In genomic region chr6:11153447-11153846, GRCh38 we compare ENCODE assay signal across 25 cellular contexts. TPM values are rescaled to one million over a fixed set of nuclear protein-coding genes. Genes with fewer than 3 reads are reported as not detected.
DNase-seq lines count a peak whose midpoint lies in the region; ATAC-seq, FAIRE-seq and TF ChIP-seq lines count a peak whose summit lies in the region.
"Had no signal": no experiment of that assay in that cellular context is flagged by ENCODE, and none has a peak within 500 bp of the region (broad histone marks: within the 10 kb centered on the region; RNA-seq: fewer than 3 reads in every experiment).

No MANE protein-coding gene starts in this region.

- no peaks in the 10 kb centered on the region for H3K9me3 ChIP-seq in naive thymus-derived CD4-positive, alpha-beta T cell (ENCODE audit: control insufficient read depth in 2 of 3, low read length in 3 of 3)
- no peaks in the 10 kb centered on the region for H3K9me3 ChIP-seq in tibial artery
- H3K9me3 ChIP-seq: BE2C had no signal

- H3K27ac ChIP-seq in naive thymus-derived CD4-positive, alpha-beta T cell (ENCODE audit: low read depth, low read length) = no peak overlapping the region
- H3K27ac ChIP-seq in tibial artery = no peak overlapping the region
- H3K27ac ChIP-seq: 22Rv1, spleen had no signal

- no peaks in the 10 kb centered on the region for H3K27me3 ChIP-seq in naive thymus-derived CD4-positive, alpha-beta T cell (ENCODE audit: control insufficient read depth in 2 of 2, insufficient read depth in 2 of 2, low read length in 2 of 2)
- no peaks in the 10 kb centered on the region for H3K27me3 ChIP-seq in tibial artery
- H3K27me3 ChIP-seq: BE2C, spleen had no signal

- H3K4me1 Mint-ChIP-seq in T-helper 1 cell treated with Interleukin-12 subunit alpha and Interleukin-12 subunit beta and Interleukin-4 antibody, amounts not matched to agents 30 μg/mL and 1 μg/mL, for 36 hours (ENCODE audit: low read depth) = peaks cover 10% of the 10 kb centered on the region
- H3K4me1 Mint-ChIP-seq in activated naive CD8-positive, alpha-beta T cell treated with anti-CD3 and anti-CD28 coated beads for 36 hours = peaks cover 10% of the 10 kb centered on the region
- peaks cover 0 to 14% (median 7%) of the 10 kb centered on the region in 7 donors for H3K4me1 Mint-ChIP-seq in naive thymus-derived CD4-positive, alpha-beta T cell

- H3K4me3 ChIP-seq in naive thymus-derived CD4-positive, alpha-beta T cell (ENCODE audit: low read length) = peak overlapping the region; percentile 40
- H3K4me3 ChIP-seq in tibial artery = no peak overlapping the region
- H3K4me3 ChIP-seq: lung had no signal

- intact Hi-C loops in naive thymus-derived CD4-positive, alpha-beta T cell (cut with micrococcal nuclease) = no loop called here
- intact Hi-C loops in tibial artery (cut with DNase I; ENCODE audit: low total_unique reads) = no loop called here

- no peaks in the 10 kb centered on the region for H3K4me1 ChIP-seq in naive thymus-derived CD4-positive, alpha-beta T cell (ENCODE audit: control insufficient read depth in 2 of 2, insufficient read depth in 2 of 2, low read length in 2 of 2)
- H3K4me1 ChIP-seq in tibial artery = no peaks in the 10 kb centered on the region
- H3K4me1 ChIP-seq: BE2C, spleen had no signal

- H3K27ac Mint-ChIP-seq in T-helper 1 cell treated with Interleukin-12 subunit alpha and Interleukin-12 subunit beta and Interleukin-4 antibody, amounts not matched to agents 30 μg/mL and 1 μg/mL, for 36 hours = no peak overlapping the region
- peak overlapping the region; percentile 16 for H3K27ac Mint-ChIP-seq in activated naive CD8-positive, alpha-beta T cell treated with anti-CD3 and anti-CD28 coated beads for 36 hours
- H3K27ac Mint-ChIP-seq in naive thymus-derived CD4-positive, alpha-beta T cell = peak overlapping the region in 2 of 9 donors; percentile 35 to 47

- ATAC-seq in naive thymus-derived CD4-positive, alpha-beta T cell = no peak
- no peak for ATAC-seq in HG02840 (IDR thresholded peaks at IDR 0.05; ENCODE audit: low FRiP score, unreplicated experiment)

- FAIRE-seq in GM19239 (lab: Jason Lieb, UNC) = peak; percentile 14
- FAIRE-seq: GM12892 had no signal

- no peak for TF ChIP-seq CTCF in tibial artery (IDR thresholded peaks at IDR 0.05)

- CTCF ChIA-PET in naive thymus-derived CD4-positive, alpha-beta T cell (lab: Charles Lee) = no interaction called here

- POLR2A ChIA-PET in naive thymus-derived CD4-positive, alpha-beta T cell (lab: Charles Lee) = no interaction called here

- DNase-seq in T-helper 1 cell = no peak
- DNase-seq in GM19239 (ENCODE audit: insufficient read length, low spot score) = no peak
- no peak for DNase-seq in activated naive CD8-positive, alpha-beta T cell treated with anti-CD3 and anti-CD28 coated beads for 36 hours
- no peak for DNase-seq in naive thymus-derived CD4-positive, alpha-beta T cell
- DNase-seq in NCI-H510A (lab: John Stamatoyannopoulos, UW) = no peak
- no peak for DNase-seq in tibial artery
- DNase-seq: aorta; BE2C; cerebellar nuclear complex; DMS 273 treated with DMSO at 0.1 percent for 48 hours; effector memory CD4-positive, alpha-beta T cell; GDM1; NCI-H1436; NCI-H69; SHP77; spleen; stimulated activated CD8-positive, alpha-beta memory T cell treated with anti-CD3 and anti-CD28 coated beads, Interleukin-4, amount 100 ng/mL, for 48 hours had no signal

- H3K27me3 Mint-ChIP-seq in T-helper 1 cell treated with Interleukin-12 subunit alpha and Interleukin-12 subunit beta and Interleukin-4 antibody, amounts not matched to agents 30 μg/mL and 1 μg/mL, for 36 hours (ENCODE audit: low read depth) = peaks cover 26% of the 10 kb centered on the region
- H3K27me3 Mint-ChIP-seq in activated naive CD8-positive, alpha-beta T cell treated with anti-CD3 and anti-CD28 coated beads for 36 hours = peaks cover 15% of the 10 kb centered on the region
- peaks cover 5 to 13% (median 12%) of the 10 kb centered on the region in 5 donors for H3K27me3 Mint-ChIP-seq in naive thymus-derived CD4-positive, alpha-beta T cell

- H3K9me3 Mint-ChIP-seq in T-helper 1 cell treated with Interleukin-12 subunit alpha and Interleukin-12 subunit beta and Interleukin-4 antibody, amounts not matched to agents 30 μg/mL and 1 μg/mL, for 36 hours = no peaks in the 10 kb centered on the region
- no peaks in the 10 kb centered on the region for H3K9me3 Mint-ChIP-seq in activated naive CD8-positive, alpha-beta T cell treated with anti-CD3 and anti-CD28 coated beads for 36 hours
- peaks cover 0 to 2% (median 0%) of the 10 kb centered on the region in 11 donors for H3K9me3 Mint-ChIP-seq in naive thymus-derived CD4-positive, alpha-beta T cell

- H3K36me3 ChIP-seq in naive thymus-derived CD4-positive, alpha-beta T cell (ENCODE audit: control insufficient read depth in 2 of 3, insufficient read depth in 3 of 3, low read length in 3 of 3) = no peaks in the 10 kb centered on the region
- H3K36me3 ChIP-seq in tibial artery = no peaks in the 10 kb centered on the region
- H3K36me3 ChIP-seq: BE2C, spleen had no signal

- peak overlapping the region; percentile 85 for H3K4me3 Mint-ChIP-seq in T-helper 1 cell treated with Interleukin-12 subunit alpha and Interleukin-12 subunit beta and Interleukin-4 antibody, amounts not matched to agents 30 μg/mL and 1 μg/mL, for 36 hours
- H3K4me3 Mint-ChIP-seq in activated naive CD8-positive, alpha-beta T cell treated with anti-CD3 and anti-CD28 coated beads for 36 hours = peak overlapping the region; percentile 72
- peak overlapping the region; percentile 73 to 87 (median 80) for H3K4me3 Mint-ChIP-seq in naive thymus-derived CD4-positive, alpha-beta T cell

- H3K36me3 Mint-ChIP-seq in T-helper 1 cell treated with Interleukin-12 subunit alpha and Interleukin-12 subunit beta and Interleukin-4 antibody, amounts not matched to agents 30 μg/mL and 1 μg/mL, for 36 hours (ENCODE audit: low read depth) = no peaks in the 10 kb centered on the region
- H3K36me3 Mint-ChIP-seq in activated naive CD8-positive, alpha-beta T cell treated with anti-CD3 and anti-CD28 coated beads for 36 hours = peaks cover 1% of the 10 kb centered on the region
- peaks cover 0 to 9% (median 5%) of the 10 kb centered on the region in 5 donors for H3K36me3 Mint-ChIP-seq in naive thymus-derived CD4-positive, alpha-beta T cell

RNA-seq across cellular contexts. Expression of gene ERVFRD-1, which starts 41.9 kb away (rescaled TPM):
- total RNA-seq in activated naive CD8-positive, alpha-beta T cell treated with anti-CD3 and anti-CD28 coated beads for 36 hours = not detected
- under 1 TPM in 1 of 5 experiments, not detected in 4; 0.11 TPM for total RNA-seq in naive thymus-derived CD4-positive, alpha-beta T cell
- polyA plus RNA-seq in naive thymus-derived CD4-positive, alpha-beta T cell = under 1 TPM; 0.33 TPM
- total RNA-seq: fibroblast of lung, OCI-LY7, pulmonary artery endothelial cell had no signal
- polyA plus RNA-seq: aorta, fibroblast of lung, spleen had no signal

RNA-seq across cellular contexts. Expression of gene SMIM13, which starts 59.8 kb away (rescaled TPM):
- total RNA-seq in activated naive CD8-positive, alpha-beta T cell treated with anti-CD3 and anti-CD28 coated beads for 36 hours = 10 to 100 TPM; 15.2 to 15.9 TPM
- total RNA-seq in naive thymus-derived CD4-positive, alpha-beta T cell = 1 to 10 TPM; 4.0 to 9.9 (median 4.4) TPM
- 1 to 10 TPM in 1 of 2 donors, under 1 TPM in 1; 0.64 to 1.9 TPM for polyA plus RNA-seq in naive thymus-derived CD4-positive, alpha-beta T cell
